ENCODE assay signal across 1 cellular context in the genomic region with DNA sequence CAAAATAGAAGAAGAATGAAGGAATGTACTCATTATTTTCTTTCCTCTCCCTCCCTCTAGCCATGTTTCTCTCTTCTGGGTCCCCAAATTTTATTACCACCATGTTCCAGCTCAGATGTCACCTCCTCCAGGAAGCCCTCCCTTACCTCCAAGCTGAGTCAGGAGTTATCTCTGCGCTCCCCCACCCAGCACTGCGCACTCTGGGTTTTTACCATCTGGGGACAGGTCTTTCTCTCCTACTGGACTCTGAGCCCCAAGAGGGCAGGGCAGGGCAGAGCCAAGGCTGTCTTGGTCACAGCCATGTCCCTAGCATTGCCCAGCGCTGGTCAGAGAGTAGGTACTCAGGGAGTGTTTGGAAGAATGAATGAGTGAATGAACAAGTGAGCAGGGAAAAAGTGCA.
TF ChIP-seq lines count a peak whose summit lies in the region.

No MANE protein-coding gene starts in this region.

TF ChIP-seq in H1, 55 proteins besides CTCF, POLR2A, EP300 and RAD21:
- TF ChIP-seq EZH2 (IDR thresholded peaks at IDR 0.05; ENCODE audit: low read depth, low read length, severe bottlenecking) (no peak), KDM4A (IDR thresholded peaks at IDR 0.05; ENCODE audit: low read depth, low read length, severe bottlenecking) (no peak), POLR2AphosphoS5 (IDR thresholded peaks at IDR 0.05; ENCODE audit: low read depth, low read length) (no peak), KDM1A (IDR thresholded peaks at IDR 0.05; ENCODE audit: borderline replicate concordance, low read length) (no peak)
- TF ChIP-seq, protein P1, sequence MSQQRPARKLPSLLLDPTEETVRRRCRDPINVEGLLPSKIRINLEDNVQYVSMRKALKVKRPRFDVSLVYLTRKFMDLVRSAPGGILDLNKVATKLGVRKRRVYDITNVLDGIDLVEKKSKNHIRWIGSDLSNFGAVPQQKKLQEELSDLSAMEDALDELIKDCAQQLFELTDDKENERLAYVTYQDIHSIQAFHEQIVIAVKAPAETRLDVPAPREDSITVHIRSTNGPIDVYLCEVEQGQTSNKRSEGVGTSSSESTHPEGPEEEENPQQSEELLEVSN (IDR thresholded peaks at IDR 0.05), result no peak
TF ChIP-seq in H1: peak in this region for 0.
